Comparison of ENCODE assay signal across 1 cellular context in the genomic region with DNA sequence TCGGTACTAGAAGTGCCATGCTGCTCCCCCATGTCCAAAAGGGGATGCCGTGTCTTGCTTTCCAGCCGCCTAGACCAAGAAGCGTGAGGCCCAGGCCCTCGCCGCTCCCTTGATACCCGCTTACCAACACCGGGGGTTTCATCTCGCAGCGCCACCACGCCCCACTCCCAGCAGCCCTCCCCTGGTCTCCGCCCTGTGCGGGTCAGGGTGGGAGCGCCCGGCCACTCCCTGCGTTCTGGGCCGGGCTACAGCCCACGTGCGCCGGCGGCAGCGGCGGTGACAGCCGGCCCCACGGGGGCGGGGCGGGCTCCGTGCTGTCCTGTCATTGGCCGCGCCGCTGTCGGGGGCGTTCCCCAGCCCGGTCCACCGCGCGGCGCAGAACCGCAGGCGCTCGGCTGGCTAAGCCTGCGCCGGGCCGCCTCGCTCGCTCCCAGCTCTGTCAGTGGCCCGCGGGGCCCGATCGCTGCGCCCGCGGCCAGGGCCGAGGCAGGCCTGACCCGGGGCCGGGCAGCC.
TF ChIP-seq lines count a peak whose summit lies in the region.

A gene with protein sequence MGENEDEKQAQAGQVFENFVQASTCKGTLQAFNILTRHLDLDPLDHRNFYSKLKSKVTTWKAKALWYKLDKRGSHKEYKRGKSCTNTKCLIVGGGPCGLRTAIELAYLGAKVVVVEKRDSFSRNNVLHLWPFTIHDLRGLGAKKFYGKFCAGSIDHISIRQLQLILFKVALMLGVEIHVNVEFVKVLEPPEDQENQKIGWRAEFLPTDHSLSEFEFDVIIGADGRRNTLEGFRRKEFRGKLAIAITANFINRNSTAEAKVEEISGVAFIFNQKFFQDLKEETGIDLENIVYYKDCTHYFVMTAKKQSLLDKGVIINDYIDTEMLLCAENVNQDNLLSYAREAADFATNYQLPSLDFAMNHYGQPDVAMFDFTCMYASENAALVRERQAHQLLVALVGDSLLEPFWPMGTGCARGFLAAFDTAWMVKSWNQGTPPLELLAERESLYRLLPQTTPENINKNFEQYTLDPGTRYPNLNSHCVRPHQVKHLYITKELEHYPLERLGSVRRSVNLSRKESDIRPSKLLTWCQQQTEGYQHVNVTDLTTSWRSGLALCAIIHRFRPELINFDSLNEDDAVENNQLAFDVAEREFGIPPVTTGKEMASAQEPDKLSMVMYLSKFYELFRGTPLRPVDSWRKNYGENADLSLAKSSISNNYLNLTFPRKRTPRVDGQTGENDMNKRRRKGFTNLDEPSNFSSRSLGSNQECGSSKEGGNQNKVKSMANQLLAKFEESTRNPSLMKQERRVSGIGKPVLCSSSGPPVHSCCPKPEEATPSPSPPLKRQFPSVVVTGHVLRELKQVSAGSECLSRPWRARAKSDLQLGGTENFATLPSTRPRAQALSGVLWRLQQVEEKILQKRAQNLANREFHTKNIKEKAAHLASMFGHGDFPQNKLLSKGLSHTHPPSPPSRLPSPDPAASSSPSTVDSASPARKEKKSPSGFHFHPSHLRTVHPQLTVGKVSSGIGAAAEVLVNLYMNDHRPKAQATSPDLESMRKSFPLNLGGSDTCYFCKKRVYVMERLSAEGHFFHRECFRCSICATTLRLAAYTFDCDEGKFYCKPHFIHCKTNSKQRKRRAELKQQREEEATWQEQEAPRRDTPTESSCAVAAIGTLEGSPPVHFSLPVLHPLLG (plus strand): TSS at position 390 of the 513 bp plus-strand sequence. CDS start 51,566 bp downstream, outside the sequence.

TF ChIP-seq in IMR-90, 13 proteins besides CTCF, POLR2A, EP300 and RAD21:
- TF ChIP-seq, protein P1, sequence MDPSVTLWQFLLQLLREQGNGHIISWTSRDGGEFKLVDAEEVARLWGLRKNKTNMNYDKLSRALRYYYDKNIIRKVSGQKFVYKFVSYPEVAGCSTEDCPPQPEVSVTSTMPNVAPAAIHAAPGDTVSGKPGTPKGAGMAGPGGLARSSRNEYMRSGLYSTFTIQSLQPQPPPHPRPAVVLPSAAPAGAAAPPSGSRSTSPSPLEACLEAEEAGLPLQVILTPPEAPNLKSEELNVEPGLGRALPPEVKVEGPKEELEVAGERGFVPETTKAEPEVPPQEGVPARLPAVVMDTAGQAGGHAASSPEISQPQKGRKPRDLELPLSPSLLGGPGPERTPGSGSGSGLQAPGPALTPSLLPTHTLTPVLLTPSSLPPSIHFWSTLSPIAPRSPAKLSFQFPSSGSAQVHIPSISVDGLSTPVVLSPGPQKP (IDR thresholded peaks at IDR 0.05; ENCODE audit: borderline replicate concordance, low read depth, low read length): no peak
- TF ChIP-seq RCOR1 (IDR thresholded peaks at IDR 0.05; ENCODE audit: insufficient replicate concordance, low read length): no peak
- TF ChIP-seq MAFK (IDR thresholded peaks at IDR 0.05; ENCODE audit: low read depth, low read length): no peak
- TF ChIP-seq MAZ (IDR thresholded peaks at IDR 0.05; ENCODE audit: borderline replicate concordance, low read depth, low read length): peak; percentile 85; the same call in 1 of the 2 replicates
- TF ChIP-seq, protein P2, sequence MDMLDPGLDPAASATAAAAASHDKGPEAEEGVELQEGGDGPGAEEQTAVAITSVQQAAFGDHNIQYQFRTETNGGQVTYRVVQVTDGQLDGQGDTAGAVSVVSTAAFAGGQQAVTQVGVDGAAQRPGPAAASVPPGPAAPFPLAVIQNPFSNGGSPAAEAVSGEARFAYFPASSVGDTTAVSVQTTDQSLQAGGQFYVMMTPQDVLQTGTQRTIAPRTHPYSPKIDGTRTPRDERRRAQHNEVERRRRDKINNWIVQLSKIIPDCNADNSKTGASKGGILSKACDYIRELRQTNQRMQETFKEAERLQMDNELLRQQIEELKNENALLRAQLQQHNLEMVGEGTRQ (IDR thresholded peaks at IDR 0.05; ENCODE audit: low read depth, low read length): peak; percentile 94
- TF ChIP-seq BHLHE40 (IDR thresholded peaks at IDR 0.05; ENCODE audit: low read depth, low read length): peak; percentile 71
- peak; percentile 99 for TF ChIP-seq MXI1 (IDR thresholded peaks at IDR 0.05; ENCODE audit: borderline replicate concordance, low read depth, low read length)
